ENCODE assay signal across 1 cellular context in genomic region chr16:12356622-12357365, GRCh38.
TF ChIP-seq lines count a peak whose summit lies in the region.

No MANE protein-coding gene starts in this region.

TF ChIP-seq in HCT116, 20 proteins besides CTCF, POLR2A, EP300 and RAD21 (continued from another document):
- TF ChIP-seq POLR2AphosphoS5 (IDR thresholded peaks at IDR 0.05; ENCODE audit: low read depth, low read length): no peak
- TF ChIP-seq CBX3 (IDR thresholded peaks at IDR 0.05; ENCODE audit: low read depth): no peak
- no peak for TF ChIP-seq ATF3 (IDR thresholded peaks at IDR 0.05)
- TF ChIP-seq TCF7L2 (IDR thresholded peaks at IDR 0.05; ENCODE audit: borderline replicate concordance, extremely low read depth, insufficient read depth, insufficient read length): no peak
- no peak for TF ChIP-seq YY1 (IDR thresholded peaks at IDR 0.05; ENCODE audit: extremely low read depth, insufficient replicate concordance, low read depth, low read length)
- no peak for TF ChIP-seq JUND (IDR thresholded peaks at IDR 0.05)
- TF ChIP-seq EGR1 (IDR thresholded peaks at IDR 0.05; ENCODE audit: low read depth): no peak
